1 cellular context compared by ENCODE assay signal in genomic region chr3:187926620-187927019, GRCh38.
TF ChIP-seq lines count a peak whose summit lies in the region.

No MANE protein-coding gene starts in this region.

TF ChIP-seq in GM12878, 131 proteins besides CTCF, POLR2A, EP300 and RAD21:
- TF ChIP-seq E4F1 (IDR thresholded peaks at IDR 0.05; ENCODE audit: borderline replicate concordance, partially characterized antibody) (no peak), ZBTB4 (CRISPR knock-in tag; IDR thresholded peaks at IDR 0.05) (no peak), USF2 (IDR thresholded peaks at IDR 0.05; ENCODE audit: borderline replicate concordance, low read depth, low read length) (no peak), KAT2A (conservative IDR thresholded peaks at IDR 0.05; ENCODE audit: control insufficient read depth, low read depth, low read length) (no peak), ESRRA (IDR thresholded peaks at IDR 0.05; ENCODE audit: low read length) (no peak), SUZ12 (IDR thresholded peaks at IDR 0.05; ENCODE audit: unreplicated experiment) (no peak), WRNIP1 (IDR thresholded peaks at IDR 0.05; ENCODE audit: borderline replicate concordance, low read depth, low read length) (no peak), NFXL1 (IDR thresholded peaks at IDR 0.05; ENCODE audit: borderline replicate concordance) (no peak; the same call in 1 of the 2 replicates), PBX3 (IDR thresholded peaks at IDR 0.05; ENCODE audit: insufficient replicate concordance, low read depth, low read length) (no peak), CREB1 (IDR thresholded peaks at IDR 0.05; ENCODE audit: low read depth) (no peak), MTA2 (IDR thresholded peaks at IDR 0.05; ENCODE audit: low read depth) (no peak), ATF7 (IDR thresholded peaks at IDR 0.05; ENCODE audit: low read depth) (no peak), LARP7 (IDR thresholded peaks at IDR 0.05) (no peak), STAT1 (conservative IDR thresholded peaks at IDR 0.05) (no peak), FOXM1 (IDR thresholded peaks at IDR 0.05; ENCODE audit: low read depth, low read length) (no peak)
TF ChIP-seq in GM12878: peak in this region for 0.
